In genomic region chr10:113681533-113682470, GRCh38 we compare ENCODE assay signal across 9 cellular contexts. TPM values are rescaled to one million over a fixed set of nuclear protein-coding genes. Genes with fewer than 3 reads are reported as not detected.
DNase-seq lines count a peak whose midpoint lies in the region; ATAC-seq lines count a peak whose summit lies in the region.
"Had no signal": no experiment of that assay in that cellular context is flagged by ENCODE, and none has a peak within 500 bp of the region (broad histone marks: within the 10 kb centered on the region; RNA-seq: fewer than 3 reads in every experiment).

No MANE protein-coding gene starts in this region.

- H3K9me3 Mint-ChIP-seq in T-cell: peaks cover 13 to 24% (median 15%) of the 10 kb centered on the region in 3 donors
- H3K9me3 Mint-ChIP-seq in naive thymus-derived CD8-positive, alpha-beta T cell: peaks cover 6 to 34% (median 16%) of the 10 kb centered on the region in 9 donors

- peak overlapping the region; percentile 93 to 97 (median 96) for H3K4me3 Mint-ChIP-seq in T-cell
- H3K4me3 Mint-ChIP-seq in naive thymus-derived CD8-positive, alpha-beta T cell: peak overlapping the region in 9 of 10 donors; percentile 16 to 98 (median 96)

- POLR2A ChIA-PET in T-cell (lab: Charles Lee): no interaction called here
- POLR2A ChIA-PET in naive thymus-derived CD8-positive, alpha-beta T cell (lab: Charles Lee): interaction anchor here (1.0 kb wide), 1 partner anchor 13 kb away, joined by 3 read pairs; no protein-coding TSS in a partner anchor

- H3K27ac Mint-ChIP-seq in T-cell: peak overlapping the region; percentile 94 to 95
- H3K27ac Mint-ChIP-seq in naive thymus-derived CD8-positive, alpha-beta T cell: peak overlapping the region; percentile 65 to 96 (median 94)

- ATAC-seq in GM19035 (IDR thresholded peaks at IDR 0.05; ENCODE audit: unreplicated experiment): peak; percentile 49
- peak; percentile 44 for ATAC-seq in HG02763 (IDR thresholded peaks at IDR 0.05; ENCODE audit: unreplicated experiment)
- ATAC-seq in T-cell (replicated peaks in 1 of 4): no peak
- peak in 1 of 2 donors; percentile 5 for ATAC-seq in naive thymus-derived CD8-positive, alpha-beta T cell

- CTCF ChIA-PET in T-cell (lab: Charles Lee): interaction anchor here in 1 of 2 donors (0.6 kb wide), 1 partner anchor 19 kb away, joined by 4 read pairs; no protein-coding TSS in a partner anchor

- H3K36me3 Mint-ChIP-seq in T-cell: peaks cover 31% of the 10 kb centered on the region
- H3K36me3 Mint-ChIP-seq in naive thymus-derived CD8-positive, alpha-beta T cell: peaks cover 14 to 31% (median 27%) of the 10 kb centered on the region in 3 donors

- peaks cover 50 to 64% (median 60%) of the 10 kb centered on the region in 3 donors for H3K4me1 Mint-ChIP-seq in T-cell
- peaks cover 36 to 61% (median 51%) of the 10 kb centered on the region in 4 donors for H3K4me1 Mint-ChIP-seq in naive thymus-derived CD8-positive, alpha-beta T cell

- H3K27me3 Mint-ChIP-seq in T-cell: no peaks in the 10 kb centered on the region
- H3K27me3 Mint-ChIP-seq in naive thymus-derived CD8-positive, alpha-beta T cell: no peaks in the 10 kb centered on the region

- DNase-seq in T-cell (peak in 6 of 34 experiments; percentile 4 to 22 (median 8)), NCI-H1436 (lab: John Stamatoyannopoulos, UW) (no peak), T1000 (lab: John Stamatoyannopoulos, UW) (no peak), NCI-H82 treated with DMSO at 0.1 percent for 48 hours (lab: John Stamatoyannopoulos, UW; ENCODE audit: unreplicated experiment) (no peak), inferior parietal cortex (ENCODE audit: extremely low spot score) (no peak)
- peak in 1 of 10 donors; percentile 12 for DNase-seq in naive thymus-derived CD8-positive, alpha-beta T cell

RNA-seq across cellular contexts. Expression of gene CASP7, which starts 2.1 kb away (rescaled TPM):
- 10 to 100 TPM in 4 of 5 donors, 1 to 10 TPM in 1; 9.7 to 15.9 (median 13.9) TPM for total RNA-seq in T-cell
- total RNA-seq in naive thymus-derived CD8-positive, alpha-beta T cell: 10 to 100 TPM; 14.6 to 15.0 TPM
- polyA plus RNA-seq in naive thymus-derived CD8-positive, alpha-beta T cell: 10 to 100 TPM; 13.1 to 15.8 (median 15.5) TPM

RNA-seq across cellular contexts. Expression of gene NRAP, which starts 18.0 kb away (rescaled TPM):
- total RNA-seq in T-cell: not detected
- total RNA-seq in naive thymus-derived CD8-positive, alpha-beta T cell: not detected
- not detected for polyA plus RNA-seq in naive thymus-derived CD8-positive, alpha-beta T cell
- total RNA-seq: T-helper 1 cell treated with Interleukin-12 subunit alpha and Interleukin-12 subunit beta and Interleukin-4 antibody, amounts not matched to agents 30 ng/mL and 1 ng/mL, for 36 hours had no signal

Comparison
In these comparisons a context has a peak if more than half of its experiments do, and no peak if none do; other contexts are left out.
1. ATAC-seq: peak in GM19035 (single experiment) and HG02763 (single experiment); none in T-cell (0 of 4).